In the genomic region with DNA sequence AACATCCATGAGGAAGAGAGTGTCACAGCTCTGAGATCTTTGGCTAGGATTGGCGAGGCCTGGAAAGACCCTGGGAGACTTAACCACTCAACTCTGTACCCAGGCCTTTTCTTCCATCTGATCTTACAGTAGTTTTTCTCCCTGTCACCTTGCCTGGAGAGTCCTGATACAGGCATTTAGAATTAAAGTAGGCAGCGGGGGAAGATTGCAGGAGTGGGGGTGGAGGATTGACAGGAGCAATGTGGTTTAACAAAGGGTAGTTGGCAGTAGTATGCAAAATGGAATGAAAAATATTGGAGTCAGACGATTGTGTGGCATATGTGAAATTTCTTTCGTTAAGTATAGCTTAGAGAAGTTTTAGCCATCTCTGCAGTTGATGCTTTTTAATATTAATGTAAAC, we compare ENCODE assay signal across 36 cellular contexts. TPM values are rescaled to one million over a fixed set of nuclear protein-coding genes. Genes with fewer than 3 reads are reported as not detected.
"Had no signal": no experiment of that assay in that cellular context is flagged by ENCODE, and none has a peak within 500 bp of the region (broad histone marks: within the 10 kb centered on the region; RNA-seq: fewer than 3 reads in every experiment).

No MANE protein-coding gene starts in this region.

- ATAC-seq: gastrocnemius medialis; mucosa of descending colon; natural killer cell treated with Interleukin-12 subunit alpha and Interleukin-12 subunit beta and Interleukin-15 and Interleukin-18, amount 100 ng/mL, for 72 hours; sciatic nerve; stimulated activated effector memory CD8-positive, alpha-beta T cell treated with anti-CD3 and anti-CD28 coated beads, Interleukin-12 subunit alpha, Interleukin-12 subunit beta, amount 100 ng/mL, for 72 hours had no signal

- H3K9me3 Mint-ChIP-seq: activated naive CD4-positive, alpha-beta T cell treated with anti-CD3 and anti-CD28 coated beads for 36 hours; activated naive CD8-positive, alpha-beta T cell treated with anti-CD3 and anti-CD28 coated beads for 36 hours; activated T-helper 1 cell treated with anti-CD3 and anti-CD28 coated beads, Interleukin-12 subunit alpha, Interleukin-12 subunit beta, Interleukin-2, Interleukin-4 antibody, amounts not matched to agents 30 ng/mL and 10 ng/mL and 1 ng/mL, durations not matched to agents 14 hours and 24 hours and 36 hours; natural killer cell treated with Interleukin-12 subunit alpha and Interleukin-12 subunit beta and Interleukin-15 and Interleukin-18, amount 100 ng/mL, for 72 hours; stimulated activated effector memory CD8-positive, alpha-beta T cell treated with anti-CD3 and anti-CD28 coated beads, Interleukin-12 subunit alpha, Interleukin-12 subunit beta, amount 100 ng/mL, for 72 hours; stimulated activated naive CD8-positive, alpha-beta T cell treated with anti-CD3 and anti-CD28 coated beads, Interleukin-15, Interleukin-2, amounts not matched to agents 100 ng/mL and 50 ng/mL, for 24 hours; T-helper 1 cell treated with Interleukin-12 subunit alpha and Interleukin-12 subunit beta and Interleukin-4 antibody, amounts not matched to agents 30 μg/mL and 1 μg/mL, for 36 hours had no signal

- H3K36me3 Mint-ChIP-seq: natural killer cell treated with Interleukin-12 subunit alpha and Interleukin-12 subunit beta and Interleukin-15 and Interleukin-18, amount 100 ng/mL, for 72 hours; stimulated activated effector memory CD8-positive, alpha-beta T cell treated with anti-CD3 and anti-CD28 coated beads, Interleukin-12 subunit alpha, Interleukin-12 subunit beta, amount 100 ng/mL, for 72 hours had no signal

- H3K4me3 Mint-ChIP-seq: activated naive CD4-positive, alpha-beta T cell treated with anti-CD3 and anti-CD28 coated beads for 36 hours; activated naive CD8-positive, alpha-beta T cell treated with anti-CD3 and anti-CD28 coated beads for 36 hours; activated T-helper 1 cell treated with anti-CD3 and anti-CD28 coated beads, Interleukin-12 subunit alpha, Interleukin-12 subunit beta, Interleukin-2, Interleukin-4 antibody, amounts not matched to agents 30 ng/mL and 10 ng/mL and 1 ng/mL, durations not matched to agents 14 hours and 24 hours and 36 hours; natural killer cell treated with Interleukin-12 subunit alpha and Interleukin-12 subunit beta and Interleukin-15 and Interleukin-18, amount 100 ng/mL, for 72 hours; stimulated activated effector memory CD8-positive, alpha-beta T cell treated with anti-CD3 and anti-CD28 coated beads, Interleukin-12 subunit alpha, Interleukin-12 subunit beta, amount 100 ng/mL, for 72 hours; stimulated activated naive CD8-positive, alpha-beta T cell treated with anti-CD3 and anti-CD28 coated beads, Interleukin-15, Interleukin-2, amounts not matched to agents 100 ng/mL and 50 ng/mL, for 24 hours; T-helper 1 cell treated with Interleukin-12 subunit alpha and Interleukin-12 subunit beta and Interleukin-4 antibody, amounts not matched to agents 30 μg/mL and 1 μg/mL, for 36 hours had no signal

- H3K4me1 ChIP-seq: adrenal gland, ascending aorta, breast epithelium, colonic mucosa, gastrocnemius medialis, left ventricle myocardium inferior, upper lobe of left lung, vagina had no signal

- H3K4me1 Mint-ChIP-seq: activated naive CD8-positive, alpha-beta T cell treated with anti-CD3 and anti-CD28 coated beads for 36 hours; stimulated activated effector memory CD8-positive, alpha-beta T cell treated with anti-CD3 and anti-CD28 coated beads, Interleukin-12 subunit alpha, Interleukin-12 subunit beta, amount 100 ng/mL, for 72 hours had no signal

- H3K27me3 ChIP-seq: adrenal gland, ascending aorta, breast epithelium, colonic mucosa, gastrocnemius medialis, hepatocyte, neutrophil, ovary, upper lobe of left lung, vagina had no signal

- H3K27ac Mint-ChIP-seq: activated naive CD4-positive, alpha-beta T cell treated with anti-CD3 and anti-CD28 coated beads for 36 hours; activated naive CD8-positive, alpha-beta T cell treated with anti-CD3 and anti-CD28 coated beads for 36 hours; activated T-helper 1 cell treated with anti-CD3 and anti-CD28 coated beads, Interleukin-12 subunit alpha, Interleukin-12 subunit beta, Interleukin-2, Interleukin-4 antibody, amounts not matched to agents 30 ng/mL and 10 ng/mL and 1 ng/mL, durations not matched to agents 14 hours and 24 hours and 36 hours; natural killer cell treated with Interleukin-12 subunit alpha and Interleukin-12 subunit beta and Interleukin-15 and Interleukin-18, amount 100 ng/mL, for 72 hours; stimulated activated naive CD8-positive, alpha-beta T cell treated with anti-CD3 and anti-CD28 coated beads, Interleukin-15, Interleukin-2, amounts not matched to agents 100 ng/mL and 50 ng/mL, for 24 hours; T-helper 1 cell treated with Interleukin-12 subunit alpha and Interleukin-12 subunit beta and Interleukin-4 antibody, amounts not matched to agents 30 μg/mL and 1 μg/mL, for 36 hours had no signal

- H2AFZ ChIP-seq: hepatocyte had no signal

- FAIRE-seq: small intestine, TTC549 had no signal

- H3K9me3 ChIP-seq: adrenal gland, ascending aorta, breast epithelium, colonic mucosa, gastrocnemius medialis, left ventricle myocardium inferior, mucosa of descending colon, neutrophil, ovary, upper lobe of left lung, vagina had no signal

- H3K27ac ChIP-seq: adrenal gland, ascending aorta, breast epithelium, colonic mucosa, gastrocnemius medialis, hepatocyte, left ventricle myocardium inferior, neutrophil, ovary, upper lobe of left lung, vagina, VCaP had no signal

- H3K27me3 Mint-ChIP-seq: progenitor cell of endocrine pancreas; stimulated activated naive CD8-positive, alpha-beta T cell treated with anti-CD3 and anti-CD28 coated beads, Interleukin-15, Interleukin-2, amounts not matched to agents 100 ng/mL and 50 ng/mL, for 24 hours had no signal

- H3K4me3 ChIP-seq: adrenal gland, ascending aorta, breast epithelium, colonic mucosa, gastrocnemius medialis, hepatocyte, left ventricle myocardium inferior, lung, mucosa of descending colon, ovary, upper lobe of left lung, vagina had no signal

- H3K4me2 ChIP-seq: hepatocyte had no signal

- H3K36me3 ChIP-seq: adrenal gland, ascending aorta, breast epithelium, colonic mucosa, gastrocnemius medialis, left ventricle myocardium inferior, neutrophil, ovary, upper lobe of left lung, vagina had no signal

- DNase-seq: activated CD4-positive, alpha-beta T cell treated with anti-CD3 and anti-CD28 coated beads for 4 hours; activated CD4-positive, alpha-beta T cell treated with anti-CD3 and anti-CD28 coated beads, Interleukin-2, amount 50 U/mL, for 4 hours; activated CD8-positive, alpha-beta memory T cell treated with anti-CD3 and anti-CD28 coated beads, Interleukin-2, amount 50 U/mL, for 4 hours; activated effector memory CD4-positive, alpha-beta T cell treated with anti-CD3 and anti-CD28 coated beads, Interleukin-2, amount 50 U/mL, for 16 hours; activated naive CD4-positive, alpha-beta T cell treated with anti-CD3 and anti-CD28 coated beads for 36 hours; activated naive CD8-positive, alpha-beta T cell treated with anti-CD3 and anti-CD28 coated beads for 36 hours; activated T-cell treated with anti-CD3 and anti-CD28 coated beads, Interleukin-2, amount 50 U/mL, for 1 hour; colonic mucosa; effector memory CD4-positive, alpha-beta T cell; gastrocnemius medialis; glutamatergic neuron; islet precursor cell; left ventricle myocardium inferior; mucosa of descending colon; ovary; retina; small intestine; stimulated activated CD4-positive, alpha-beta T cell treated with anti-CD3 and anti-CD28 coated beads, Interleukin-4, amount 100 ng/mL, for 24 hours; T-helper 9 cell; upper lobe of left lung had no signal

RNA-seq across cellular contexts. Expression of gene TMEFF1, which starts 16.9 kb away (rescaled TPM):
- total RNA-seq: ascending aorta, gastrocnemius medialis, left ventricle myocardium inferior, vagina had no signal
- polyA plus RNA-seq: adrenal gland had no signal
